Comparison of ENCODE assay signal across 12 cellular contexts in the genomic region with DNA sequence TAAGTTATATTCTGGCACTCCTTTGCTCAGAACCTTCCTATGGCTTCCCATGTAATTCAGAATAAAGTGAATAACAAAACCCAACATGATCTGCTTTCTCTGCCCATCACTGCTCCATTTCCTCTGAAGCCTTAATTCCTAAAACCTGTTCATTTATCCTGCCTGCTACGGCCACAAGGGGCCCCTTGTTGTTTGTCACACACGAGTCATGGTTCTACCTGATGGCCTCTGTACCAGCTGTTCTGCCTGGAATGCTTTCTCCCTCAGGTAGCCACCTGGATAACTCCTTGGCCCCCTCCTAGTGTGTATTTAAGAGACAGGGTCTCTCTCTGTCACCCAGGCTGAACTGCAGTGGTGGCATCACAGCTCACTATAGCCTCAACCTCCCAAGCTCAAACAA. TPM values are rescaled to one million over a fixed set of nuclear protein-coding genes. Genes with fewer than 3 reads are reported as not detected.
DNase-seq lines count a peak whose midpoint lies in the region; ATAC-seq, FAIRE-seq and TF ChIP-seq lines count a peak whose summit lies in the region.
"Had no signal": no experiment of that assay in that cellular context is flagged by ENCODE, and none has a peak within 500 bp of the region (broad histone marks: within the 10 kb centered on the region; RNA-seq: fewer than 3 reads in every experiment).

No MANE protein-coding gene starts in this region.

- no peak for ATAC-seq in HG02588 (IDR thresholded peaks at IDR 0.05; ENCODE audit: unreplicated experiment)

- no peak for FAIRE-seq in kidney (lab: Jason Lieb, UNC)

- DNase-seq in COLO668 (lab: John Stamatoyannopoulos, UW; ENCODE audit: unreplicated experiment) (peak; percentile 24), H7 (peak; percentile 75), SK-MEL-5 (ENCODE audit: low read depth, low spot score) (peak; percentile 37), kidney (no peak), NOMO-1 (lab: John Stamatoyannopoulos, UW; ENCODE audit: unreplicated experiment in 2 of 2) (no peak), NCI-H2029 treated with DMSO at 0.1 percent for 48 hours (lab: John Stamatoyannopoulos, UW) (no peak)
- DNase-seq in NK-92 treated with Interleukin-12 subunit alpha and Interleukin-12 subunit beta, amount 100 ng/mL, for 24 hours (lab: John Stamatoyannopoulos, UW): no peak
- DNase-seq: stomach had no signal

- TF ChIP-seq CTCF in kidney (IDR thresholded peaks at IDR 0.05; ENCODE audit: borderline replicate concordance, extremely low read depth, insufficient read depth): peak; percentile 16

- H3K9ac ChIP-seq in kidney (ENCODE audit: low read length in 2 of 2): no peak overlapping the region
- H3K9ac ChIP-seq: parathyroid adenoma had no signal

- no peak overlapping the region for H3K27ac ChIP-seq in kidney (ENCODE audit: low read depth in 2 of 2, low read length in 2 of 2)
- H3K27ac ChIP-seq: epithelial cell of prostate, parathyroid adenoma, stomach had no signal

- intact Hi-C loops in kidney (cut with DNase I): no loop called here

- no peaks in the 10 kb centered on the region for H3K36me3 ChIP-seq in H7 (replicated peaks; ENCODE audit: control insufficient read depth, insufficient read depth, low read length)
- H3K36me3 ChIP-seq in kidney (ENCODE audit: control insufficient read depth in 1 of 2, insufficient read depth in 2 of 2, low read length in 2 of 2): no peaks in the 10 kb centered on the region

- H3K9me3 ChIP-seq in kidney (ENCODE audit: control insufficient read depth in 1 of 2, low read length in 2 of 2): no peaks in the 10 kb centered on the region

- H3K4me1 ChIP-seq in kidney (ENCODE audit: control insufficient read depth in 1 of 2, insufficient read depth in 1 of 2, low read depth in 1 of 2, low read length in 2 of 2): no peaks in the 10 kb centered on the region
- H3K4me1 ChIP-seq: parathyroid adenoma, stomach had no signal

- no peak overlapping the region for H3K4me3 ChIP-seq in H7 (ENCODE audit: insufficient read depth, low read depth, low read length)
- H3K4me3 ChIP-seq in kidney (ENCODE audit: low read length in 2 of 2): no peak overlapping the region
- H3K4me3 ChIP-seq: stomach had no signal

- H3K27me3 ChIP-seq in H7 (ENCODE audit: control insufficient read depth, insufficient read depth, low read length): no peaks in the 10 kb centered on the region
- H3K27me3 ChIP-seq: stomach had no signal

- in situ Hi-C loops in SK-MEL-5 (cut with HindIII; ENCODE audit: low pct_unique_long_range_greater_than_20kb, low sequenced_read_pairs): no loop called here

RNA-seq across cellular contexts. Expression of a gene that starts 26.8 kb away (rescaled TPM):
- total RNA-seq in H7 (2014; rRNA removed; shearing (Covaris generic)): 191 and 213 TPM in 2 replicates
- total RNA-seq in SK-MEL-5 (2014; rRNA removed; shearing (Covaris generic)): 373 and 383 TPM in 2 replicates
- polyA plus RNA-seq in SK-MEL-5 (2015; cell fraction: cytosol; rRNA removed): 455 and 490 TPM in 2 replicates
- polyA plus RNA-seq in SK-MEL-5 (2015; cell fraction: nucleus; rRNA removed): 535 and 718 TPM in 2 replicates
- 230 TPM for total RNA-seq in kidney
- 371 TPM for polyA plus RNA-seq in kidney (ENCODE audit: insufficient read depth, low read depth, low replicate concordance)

RNA-seq across cellular contexts. Expression of a gene that starts 39.2 kb away (rescaled TPM):
- not detected in 2 replicates for total RNA-seq in H7 (2014; rRNA removed; shearing (Covaris generic))
- total RNA-seq in SK-MEL-5 (2014; rRNA removed; shearing (Covaris generic)): not detected in 2 replicates
- not detected in 2 replicates for polyA plus RNA-seq in SK-MEL-5 (2015; cell fraction: cytosol; rRNA removed)
- not detected in 2 replicates for polyA plus RNA-seq in SK-MEL-5 (2015; cell fraction: nucleus; rRNA removed)
- total RNA-seq in kidney: not detected
- polyA plus RNA-seq in kidney (ENCODE audit: insufficient read depth, low read depth, low replicate concordance): not detected
- total RNA-seq: activated CD8-positive, alpha-beta memory T cell treated with anti-CD3 and anti-CD28 coated beads for 36 hours; stomach had no signal
- polyA plus RNA-seq: stomach had no signal

RNA-seq across cellular contexts. Expression of a gene that starts 47.0 kb away (rescaled TPM):
- 6.1 and 8.0 TPM in 2 replicates for total RNA-seq in H7 (2014; rRNA removed; shearing (Covaris generic))
- total RNA-seq in SK-MEL-5 (2014; rRNA removed; shearing (Covaris generic)): 1.8 and 2.7 TPM in 2 replicates
- 2.5 and 3.7 TPM in 2 replicates for polyA plus RNA-seq in SK-MEL-5 (2015; cell fraction: cytosol; rRNA removed)
- 3.0 and 11.2 TPM in 2 replicates for polyA plus RNA-seq in SK-MEL-5 (2015; cell fraction: nucleus; rRNA removed)
- total RNA-seq in kidney: 16.0 TPM
- 13.1 TPM for polyA plus RNA-seq in kidney (ENCODE audit: insufficient read depth, low read depth, low replicate concordance)

Comparison
In these comparisons a context has a peak if more than half of its experiments do, and no peak if none do; other contexts are left out.
1. DNase-seq: peak in COLO668 (single experiment), H7 (single experiment) and SK-MEL-5 (single experiment); none in kidney (single experiment), NOMO-1 (0 of 2), NCI-H2029 treated with DMSO at 0.1 percent for 48 hours (single experiment) and NK-92 treated with Interleukin-12 subunit alpha and Interleukin-12 subunit beta, amount 100 ng/mL, for 24 hours (single experiment).